18 cellular contexts compared by ENCODE assay signal in the genomic region with DNA sequence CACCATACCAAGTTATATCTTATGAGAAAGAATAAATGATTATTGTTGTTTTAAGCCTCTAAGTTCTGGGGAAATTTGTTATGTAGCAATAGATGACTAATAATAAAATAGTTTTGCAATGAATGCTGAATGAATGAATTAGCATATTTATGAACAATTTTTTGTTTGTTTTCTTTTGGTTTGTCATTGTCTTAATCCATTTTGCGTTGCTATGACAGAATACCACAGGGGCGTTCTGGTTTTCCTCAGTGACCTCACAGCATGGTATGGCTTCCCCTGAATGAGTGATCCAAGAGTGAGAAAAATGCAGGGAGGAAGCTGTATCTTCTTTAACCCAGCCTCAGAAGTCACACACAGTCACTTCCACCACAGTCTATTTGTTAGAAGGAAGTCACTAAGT. TPM values are rescaled to one million over a fixed set of nuclear protein-coding genes. Genes with fewer than 3 reads are reported as not detected.
DNase-seq lines count a peak whose midpoint lies in the region; ATAC-seq and TF ChIP-seq lines count a peak whose summit lies in the region.
"Had no signal": no experiment of that assay in that cellular context is flagged by ENCODE, and none has a peak within 500 bp of the region (broad histone marks: within the 10 kb centered on the region; RNA-seq: fewer than 3 reads in every experiment).

No MANE protein-coding gene starts in this region.

- no peak for TF ChIP-seq POLR2A in sigmoid colon (IDR thresholded peaks at IDR 0.05)

- no peaks in the 10 kb centered on the region for H3K9me2 ChIP-seq in GM23248 (ENCODE audit: insufficient read depth)

- no peaks in the 10 kb centered on the region for H4K20me1 ChIP-seq in GM23248 (ENCODE audit: insufficient read depth)

- TF ChIP-seq EP300 in sigmoid colon (IDR thresholded peaks at IDR 0.05), result no peak

- H3K4me3 ChIP-seq in AG04449 (ENCODE audit: low read depth, low read length) (no peak overlapping the region), GM23248 (no peak overlapping the region), sigmoid colon (no peak overlapping the region)
- H3K4me3 ChIP-seq: coronary artery, smooth muscle cell, stomach had no signal

- H3K27ac ChIP-seq in GM23248 (peak overlapping the region; percentile 70), sigmoid colon (no peak overlapping the region)
- H3K27ac ChIP-seq: coronary artery, stomach had no signal

- CTCF ChIA-PET in AG04449 (lab: Yijun Ruan, JAX), result interaction anchor here (1.2 kb wide), 1 partner anchor 27 kb away, joined by 3 read pairs; no protein-coding TSS in a partner anchor

- in situ Hi-C loops in GM23248 (cut with MboI), result loop anchor here (10.0 kb wide), 1 partner anchor 248 kb away; no protein-coding TSS in a partner anchor

- peak overlapping the region; percentile 22; the same call in 1 of the 2 replicates for H3K9ac ChIP-seq in GM23248

- no peak overlapping the region for H2AFZ ChIP-seq in GM23248

- WGBS in GM23248 (ENCODE audit: low coverage in 1 of 2, low lambda C conversion rate in 2 of 2, missing lambda C conversion rate in 2 of 2), 2 experiments, result 48 to 53% methylated on average over 2 of the region's 2 CpGs
- WGBS in sigmoid colon, 2 donors, result 89 to 94% methylated on average over 2 of the region's 2 CpGs

- H3K9me3 ChIP-seq in GM23248 (ENCODE audit: low read depth) (no peaks in the 10 kb centered on the region), sigmoid colon (peaks cover 0 to 3% (median 0%) of the 10 kb centered on the region in 4 donors)
- H3K9me3 ChIP-seq: stomach had no signal

- no peaks in the 10 kb centered on the region for H3K79me2 ChIP-seq in GM23248 (ENCODE audit: insufficient read depth)

- peak overlapping the region; percentile 34 for H3K4me2 ChIP-seq in GM23248 (ENCODE audit: unreplicated experiment)
- H3K4me2 ChIP-seq: smooth muscle cell had no signal

- peaks cover 4% of the 10 kb centered on the region; the same call in 1 of the 2 replicates for H3F3A ChIP-seq in GM23248 (ENCODE audit: insufficient read depth)

- POLR2A ChIA-PET in AG04449 (lab: Yijun Ruan, JAX), result no interaction called here

- peaks cover 6% of the 10 kb centered on the region for H3K4me1 ChIP-seq in GM23248 (ENCODE audit: insufficient read depth)
- no peaks in the 10 kb centered on the region for H3K4me1 ChIP-seq in sigmoid colon
- H3K4me1 ChIP-seq: stomach had no signal

- H3K36me3 ChIP-seq in GM23248 (ENCODE audit: low read depth) (no peaks in the 10 kb centered on the region), sigmoid colon (no peaks in the 10 kb centered on the region)
- H3K36me3 ChIP-seq: stomach had no signal

- no peaks in the 10 kb centered on the region for H3K27me3 ChIP-seq in GM23248 (replicated peaks; ENCODE audit: insufficient read depth)
- H3K27me3 ChIP-seq in sigmoid colon, result no peaks in the 10 kb centered on the region
- H3K27me3 ChIP-seq: stomach had no signal

- no peak for TF ChIP-seq CTCF in AG04449 (IDR thresholded peaks at IDR 0.05; ENCODE audit: insufficient read depth, low read length, missing control alignments)
- TF ChIP-seq CTCF in sigmoid colon (IDR thresholded peaks at IDR 0.05), result no peak

- ATAC-seq in GM21381 (IDR thresholded peaks at IDR 0.05; ENCODE audit: unreplicated experiment), result no peak
- no peak for ATAC-seq in stimulated activated naive CD8-positive, alpha-beta T cell treated with anti-CD3 and anti-CD28 coated beads, Interleukin-15, Interleukin-2, amounts not matched to agents 100 U/mL and 50 U/mL, for 24 hours
- ATAC-seq: HCT116, T-cell had no signal

- intact Hi-C loops in sigmoid colon (cut with DNase I), result no loop called here

- DNase-seq in AG04449 (ENCODE audit: low read depth, low spot score) (peak; percentile 12), GM23248 (peak; percentile 80), astrocyte of the hippocampus (ENCODE audit: low read depth, low spot score) (peak; percentile 26), fibroblast of the conjunctiva (ENCODE audit: low read depth) (peak; percentile 33), sigmoid colon (no peak)
- DNase-seq in activated T-cell treated with anti-CD3 and anti-CD28 coated beads, Interleukin-2, amount 50 U/mL, for 48 hours, result no peak
- DNase-seq in stimulated activated naive CD8-positive, alpha-beta T cell treated with anti-CD3 and anti-CD28 coated beads, Interleukin-15, Interleukin-2, amounts not matched to agents 100 U/mL and 50 U/mL, for 24 hours, result no peak
- DNase-seq: Karpas-422, NCI-H1694, NCI-H69, occipital lobe, stomach, T-cell had no signal

RNA-seq across cellular contexts. Expression of gene HPDL, which starts 53.8 kb away (rescaled TPM):
- total RNA-seq in GM23248 (2014; rRNA removed; shearing (Covaris generic)), result 3.7 TPM in 2 replicates
- polyA plus RNA-seq in GM23248 (2016; fragmentation: Nextera tagmentation; extraction: Ambion mirVana), result 1.2 and 1.4 TPM in 2 replicates
- total RNA-seq in sigmoid colon, result under 1 TPM in 1 of 4 donors, not detected in 3; 0.95 TPM
- polyA plus RNA-seq in sigmoid colon, result 10 to 100 TPM in 2 of 3 donors, 1 to 10 TPM in 1; 4.9 to 15.7 (median 11.4) TPM
- total RNA-seq: mononuclear cell, smooth muscle cell had no signal

Comparison
In these comparisons a context has a peak if more than half of its experiments do, and no peak if none do; other contexts are left out.
1. DNase-seq: peak in AG04449 (single experiment), GM23248 (single experiment), astrocyte of the hippocampus (single experiment) and fibroblast of the conjunctiva (single experiment); none in activated T-cell treated with anti-CD3 and anti-CD28 coated beads, Interleukin-2, amount 50 U/mL, for 48 hours (0 of 2), sigmoid colon (single experiment) and stimulated activated naive CD8-positive, alpha-beta T cell treated with anti-CD3 and anti-CD28 coated beads, Interleukin-15, Interleukin-2, amounts not matched to agents 100 U/mL and 50 U/mL, for 24 hours (single experiment).